In genomic region chr3:38117748-38118420, GRCh38 we compare ENCODE assay signal across 8 cellular contexts. TPM values are rescaled to one million over a fixed set of nuclear protein-coding genes. Genes with fewer than 3 reads are reported as not detected.
DNase-seq lines count a peak whose midpoint lies in the region; ATAC-seq, FAIRE-seq and TF ChIP-seq lines count a peak whose summit lies in the region.

No MANE protein-coding gene starts in this region.

- peak; percentile 23 to 61 for DNase-seq in NCI-H524 (lab: John Stamatoyannopoulos, UW)
- DNase-seq in NCI-H524 treated with DMSO at 0.1 percent for 48 hours (lab: John Stamatoyannopoulos, UW): no peak
- DNase-seq in NCI-H2029 treated with DMSO at 0.1 percent for 48 hours (lab: John Stamatoyannopoulos, UW): peak; percentile 12
- peak; percentile 84 for DNase-seq in activated CD8-positive, alpha-beta T cell treated with anti-CD3 and anti-CD28 coated beads, Interleukin-2, amount 10 ng/mL, durations not matched to agents 7 days and 5 days
- peak; percentile 63 for DNase-seq in endothelial cell of umbilical vein (ENCODE audit: low read depth, low spot score)
- DNase-seq in naive thymus-derived CD8-positive, alpha-beta T cell: peak; percentile 52 to 83 (median 71)
- DNase-seq in stimulated activated naive CD8-positive, alpha-beta T cell treated with anti-CD3 and anti-CD28 coated beads, Interleukin-15, amount 100 ng/mL, for 72 hours: peak; percentile 70 to 79

- no peaks in the 10 kb centered on the region for H3K9me1 ChIP-seq in endothelial cell of umbilical vein (replicated peaks; ENCODE audit: control insufficient read depth, extremely low read depth, insufficient read depth, low read length)

- H3K36me3 Mint-ChIP-seq in activated CD8-positive, alpha-beta T cell treated with anti-CD3 and anti-CD28 coated beads, Interleukin-2, amount 10 ng/mL, durations not matched to agents 7 days and 5 days (ENCODE audit: low read depth): peaks cover 26% of the 10 kb centered on the region
- peaks cover 0 to 19% (median 0%) of the 10 kb centered on the region in 3 donors for H3K36me3 Mint-ChIP-seq in naive thymus-derived CD8-positive, alpha-beta T cell

- H3K27ac Mint-ChIP-seq in activated CD8-positive, alpha-beta T cell treated with anti-CD3 and anti-CD28 coated beads, Interleukin-2, amount 10 ng/mL, durations not matched to agents 7 days and 5 days: peak overlapping the region; percentile 19
- peak overlapping the region in 9 of 10 donors; percentile 9 to 66 (median 48) for H3K27ac Mint-ChIP-seq in naive thymus-derived CD8-positive, alpha-beta T cell
- no peak overlapping the region for H3K27ac Mint-ChIP-seq in stimulated activated naive CD8-positive, alpha-beta T cell treated with anti-CD3 and anti-CD28 coated beads, Interleukin-15, amount 100 ng/mL, for 72 hours

- H3K27ac ChIP-seq in endothelial cell of umbilical vein (ENCODE audit: insufficient read depth, low read depth, low read length): no peak overlapping the region

- dilution Hi-C loops in endothelial cell of umbilical vein (cut with MboI; ENCODE audit: extremely low pct_ligation_motif_present, low sequenced_read_pairs): no loop called here

- H3K79me2 ChIP-seq in endothelial cell of umbilical vein (ENCODE audit: control insufficient read depth, insufficient read depth, low read length): no peaks in the 10 kb centered on the region

- FAIRE-seq in endothelial cell of umbilical vein (lab: Jason Lieb, UNC): peak; percentile 79

- no peaks in the 10 kb centered on the region for H3K27me3 ChIP-seq in endothelial cell of umbilical vein (ENCODE audit: control insufficient read depth in 2 of 2, insufficient read depth in 2 of 2, low read length in 2 of 2)

- H3K27me3 Mint-ChIP-seq in activated CD8-positive, alpha-beta T cell treated with anti-CD3 and anti-CD28 coated beads, Interleukin-2, amount 10 ng/mL, durations not matched to agents 7 days and 5 days (ENCODE audit: low read depth): no peaks in the 10 kb centered on the region
- H3K27me3 Mint-ChIP-seq in naive thymus-derived CD8-positive, alpha-beta T cell: no peaks in the 10 kb centered on the region
- H3K27me3 Mint-ChIP-seq in stimulated activated naive CD8-positive, alpha-beta T cell treated with anti-CD3 and anti-CD28 coated beads, Interleukin-15, amount 100 ng/mL, for 72 hours: no peaks in the 10 kb centered on the region

- no peak for TF ChIP-seq POLR2A in endothelial cell of umbilical vein (IDR thresholded peaks at IDR 0.05; ENCODE audit: low read depth, low read length)

- CTCF ChIA-PET in activated CD8-positive, alpha-beta T cell treated with anti-CD3 and anti-CD28 coated beads, Interleukin-2, amount 10 ng/mL, durations not matched to agents 7 days and 5 days (lab: Charles Lee): interaction anchor here (0.6 to 4.9 kb wide), 17 partner anchors 8 to 362 kb away, joined by 3 to 37 read pairs (median 4); partner anchors contain the start of genes ACAA1 and XYLB
- CTCF ChIA-PET in endothelial cell of umbilical vein (lab: Charles Lee): interaction anchor here (0.7 to 4.8 kb wide), 17 partner anchors 11 to 726 kb away, joined by 3 to 52 read pairs (median 6); partner anchors contain the start of genes ACAA1, OXSR1 and XYLB

- no peaks in the 10 kb centered on the region for H3K9me3 ChIP-seq in endothelial cell of umbilical vein (replicated peaks; ENCODE audit: control insufficient read depth, insufficient read depth, low read length)

- BruUV-seq in endothelial cell of umbilical vein (replicated peaks; lab: Mats Ljungman, UMichigan): no TSS peak

- no peak overlapping the region for H2AFZ ChIP-seq in endothelial cell of umbilical vein (ENCODE audit: low read depth, low read length)

- H3K9ac ChIP-seq in endothelial cell of umbilical vein (replicated peaks; ENCODE audit: extremely low read depth, insufficient read depth, low read length): no peak overlapping the region

- no peak overlapping the region for H3K4me3 ChIP-seq in endothelial cell of umbilical vein (replicated peaks in 1 of 3; ENCODE audit: insufficient read depth in 1 of 3, low read depth in 1 of 3, low read length in 3 of 3)

- H3K4me1 ChIP-seq in endothelial cell of umbilical vein (ENCODE audit: control insufficient read depth, extremely low read depth, insufficient read depth, low read length): no peaks in the 10 kb centered on the region

- POLR2A ChIA-PET in activated CD8-positive, alpha-beta T cell treated with anti-CD3 and anti-CD28 coated beads, Interleukin-2, amount 10 ng/mL, durations not matched to agents 7 days and 5 days (lab: Charles Lee): interaction anchor here (0.6 to 2.4 kb wide), 3 partner anchors 19 to 1156 kb away, joined by 3 to 10 read pairs (median 5); partner anchors contain the start of genes ACAA1 and XYLB
- POLR2A ChIA-PET in endothelial cell of umbilical vein (lab: Charles Lee): no interaction called here
- POLR2A ChIA-PET in naive thymus-derived CD8-positive, alpha-beta T cell (lab: Charles Lee): interaction anchor here (0.6 to 1.4 kb wide), 2 partner anchors 19 to 113 kb away, joined by 3 to 4 read pairs; partner anchors contain the start of gene ACAA1

- no peak overlapping the region for H3K4me2 ChIP-seq in endothelial cell of umbilical vein (ENCODE audit: insufficient read depth, low read length)

- peaks cover 5% of the 10 kb centered on the region for H3K4me1 Mint-ChIP-seq in activated CD8-positive, alpha-beta T cell treated with anti-CD3 and anti-CD28 coated beads, Interleukin-2, amount 10 ng/mL, durations not matched to agents 7 days and 5 days (ENCODE audit: low read depth)
- peaks cover 6 to 16% (median 13%) of the 10 kb centered on the region in 4 donors for H3K4me1 Mint-ChIP-seq in naive thymus-derived CD8-positive, alpha-beta T cell
- peaks cover 22% of the 10 kb centered on the region for H3K4me1 Mint-ChIP-seq in stimulated activated naive CD8-positive, alpha-beta T cell treated with anti-CD3 and anti-CD28 coated beads, Interleukin-15, amount 100 ng/mL, for 72 hours

- peaks cover 5 to 8% of the 10 kb centered on the region in 2 experiments for H3K36me3 ChIP-seq in endothelial cell of umbilical vein (ENCODE audit: control insufficient read depth in 2 of 2, extremely low read depth in 1 of 2, insufficient read depth in 2 of 2, low read length in 2 of 2)

- H3K9me3 Mint-ChIP-seq in activated CD8-positive, alpha-beta T cell treated with anti-CD3 and anti-CD28 coated beads, Interleukin-2, amount 10 ng/mL, durations not matched to agents 7 days and 5 days (ENCODE audit: insufficient read depth): no peaks in the 10 kb centered on the region
- no peaks in the 10 kb centered on the region for H3K9me3 Mint-ChIP-seq in naive thymus-derived CD8-positive, alpha-beta T cell
- H3K9me3 Mint-ChIP-seq in stimulated activated naive CD8-positive, alpha-beta T cell treated with anti-CD3 and anti-CD28 coated beads, Interleukin-15, amount 100 ng/mL, for 72 hours: no peaks in the 10 kb centered on the region

- no peaks in the 10 kb centered on the region for H4K20me1 ChIP-seq in endothelial cell of umbilical vein (replicated peaks; ENCODE audit: control insufficient read depth, extremely low read depth, insufficient read depth, low read length)

- peak; percentile 61 for ATAC-seq in HG02571 (IDR thresholded peaks at IDR 0.05; ENCODE audit: unreplicated experiment)
- ATAC-seq in activated CD8-positive, alpha-beta T cell treated with anti-CD3 and anti-CD28 coated beads, Interleukin-2, amount 10 ng/mL, durations not matched to agents 7 days and 5 days: peak; percentile 81
- peak; percentile 92 to 94 for ATAC-seq in naive thymus-derived CD8-positive, alpha-beta T cell
- ATAC-seq in stimulated activated naive CD8-positive, alpha-beta T cell treated with anti-CD3 and anti-CD28 coated beads, Interleukin-15, amount 100 ng/mL, for 72 hours: peak; percentile 85

- intact Hi-C loops in endothelial cell of umbilical vein (cut with micrococcal nuclease): loop anchor here (1.0 to 5.0 kb wide), 4 partner anchors 144 to 362 kb away; partner anchors contain the start of gene XYLB

- TF ChIP-seq CTCF in endothelial cell of umbilical vein (IDR thresholded peaks at IDR 0.05; ENCODE audit: extremely low read depth in 1 of 2, insufficient read depth in 1 of 2, low read depth in 1 of 2, low read length in 2 of 2): peak; percentile 65 to 83

- no peak overlapping the region for H3K4me3 Mint-ChIP-seq in activated CD8-positive, alpha-beta T cell treated with anti-CD3 and anti-CD28 coated beads, Interleukin-2, amount 10 ng/mL, durations not matched to agents 7 days and 5 days
- no peak overlapping the region for H3K4me3 Mint-ChIP-seq in naive thymus-derived CD8-positive, alpha-beta T cell
- H3K4me3 Mint-ChIP-seq in stimulated activated naive CD8-positive, alpha-beta T cell treated with anti-CD3 and anti-CD28 coated beads, Interleukin-15, amount 100 ng/mL, for 72 hours: no peak overlapping the region

RNA-seq across cellular contexts. Expression of gene ACAA1, which starts 19.0 kb away (rescaled TPM):
- total RNA-seq in activated CD8-positive, alpha-beta T cell treated with anti-CD3 and anti-CD28 coated beads, Interleukin-2, amount 10 ng/mL, durations not matched to agents 7 days and 5 days: 100 to 1,000 TPM in 1 of 2 experiments, 10 to 100 TPM in 1; 99.7 to 104 TPM
- 46.9 and 52.1 TPM in 2 replicates for total RNA-seq in endothelial cell of umbilical vein
- polyA plus RNA-seq in endothelial cell of umbilical vein: 46.4 and 53.8 TPM in 2 replicates
- polyA plus RNA-seq in endothelial cell of umbilical vein (2011; cell fraction: cytosol; rRNA removed): 47.6 and 53.5 TPM in 2 replicates
- 137 and 140 TPM in 2 replicates for polyA plus RNA-seq in endothelial cell of umbilical vein (2011; cell fraction: nucleus; rRNA removed)
- 29.8 and 39.5 TPM in 2 replicates for polyA plus RNA-seq in endothelial cell of umbilical vein (2012)
- 40.4 and 45.4 TPM in 2 replicates for polyA minus RNA-seq in endothelial cell of umbilical vein
- polyA minus RNA-seq in endothelial cell of umbilical vein (2011; cell fraction: cytosol; rRNA and poly(A)+ RNA removed): 16.2 TPM
- 25.0 and 25.5 TPM in 2 replicates for polyA minus RNA-seq in endothelial cell of umbilical vein (2011; cell fraction: nucleus; rRNA and poly(A)+ RNA removed)
- total RNA-seq in naive thymus-derived CD8-positive, alpha-beta T cell: 10 to 100 TPM; 81.0 to 84.3 TPM
- polyA plus RNA-seq in naive thymus-derived CD8-positive, alpha-beta T cell: 10 to 100 TPM; 53.5 to 64.8 (median 55.6) TPM

RNA-seq across cellular contexts. Expression of gene MYD88, which starts 20.6 kb away (rescaled TPM):
- 10 to 100 TPM; 72.5 to 78.6 TPM for total RNA-seq in activated CD8-positive, alpha-beta T cell treated with anti-CD3 and anti-CD28 coated beads, Interleukin-2, amount 10 ng/mL, durations not matched to agents 7 days and 5 days
- total RNA-seq in endothelial cell of umbilical vein: 32.7 and 35.1 TPM in 2 replicates
- 48.9 and 55.0 TPM in 2 replicates for polyA plus RNA-seq in endothelial cell of umbilical vein
- 34.8 and 41.4 TPM in 2 replicates for polyA plus RNA-seq in endothelial cell of umbilical vein (2011; cell fraction: cytosol; rRNA removed)
- polyA plus RNA-seq in endothelial cell of umbilical vein (2011; cell fraction: nucleus; rRNA removed): 33.7 and 41.3 TPM in 2 replicates
- polyA plus RNA-seq in endothelial cell of umbilical vein (2012): 31.5 and 33.7 TPM in 2 replicates
- 63.0 and 82.0 TPM in 2 replicates for polyA minus RNA-seq in endothelial cell of umbilical vein
- polyA minus RNA-seq in endothelial cell of umbilical vein (2011; cell fraction: cytosol; rRNA and poly(A)+ RNA removed): 3.2 TPM
- 11.7 and 17.9 TPM in 2 replicates for polyA minus RNA-seq in endothelial cell of umbilical vein (2011; cell fraction: nucleus; rRNA and poly(A)+ RNA removed)
- 10 to 100 TPM; 40.6 to 44.7 TPM for total RNA-seq in naive thymus-derived CD8-positive, alpha-beta T cell
- 10 to 100 TPM; 54.5 to 73.9 (median 71.8) TPM for polyA plus RNA-seq in naive thymus-derived CD8-positive, alpha-beta T cell

RNA-seq across cellular contexts. Expression of gene OXSR1, which starts 47.5 kb away (rescaled TPM):
- 10 to 100 TPM; 56.9 to 60.3 TPM for total RNA-seq in activated CD8-positive, alpha-beta T cell treated with anti-CD3 and anti-CD28 coated beads, Interleukin-2, amount 10 ng/mL, durations not matched to agents 7 days and 5 days
- 32.9 and 34.3 TPM in 2 replicates for total RNA-seq in endothelial cell of umbilical vein
- 12.7 and 15.1 TPM in 2 replicates for polyA plus RNA-seq in endothelial cell of umbilical vein
- polyA plus RNA-seq in endothelial cell of umbilical vein (2011; cell fraction: cytosol; rRNA removed): 18.5 and 19.6 TPM in 2 replicates
- 24.2 and 29.1 TPM in 2 replicates for polyA plus RNA-seq in endothelial cell of umbilical vein (2011; cell fraction: nucleus; rRNA removed)
- 18.2 and 26.0 TPM in 2 replicates for polyA plus RNA-seq in endothelial cell of umbilical vein (2012)
- polyA minus RNA-seq in endothelial cell of umbilical vein: 32.7 and 33.5 TPM in 2 replicates
- 22.2 TPM for polyA minus RNA-seq in endothelial cell of umbilical vein (2011; cell fraction: cytosol; rRNA and poly(A)+ RNA removed)
- 19.8 and 20.8 TPM in 2 replicates for polyA minus RNA-seq in endothelial cell of umbilical vein (2011; cell fraction: nucleus; rRNA and poly(A)+ RNA removed)
- total RNA-seq in naive thymus-derived CD8-positive, alpha-beta T cell: 10 to 100 TPM; 40.3 to 40.8 TPM
- polyA plus RNA-seq in naive thymus-derived CD8-positive, alpha-beta T cell: 10 to 100 TPM; 12.9 to 14.0 (median 13.1) TPM

Comparison
In these comparisons a context has a peak if more than half of its experiments do, and no peak if none do; other contexts are left out.
1. H3K27ac Mint-ChIP-seq: peak in activated CD8-positive, alpha-beta T cell treated with anti-CD3 and anti-CD28 coated beads, Interleukin-2, amount 10 ng/mL, durations not matched to agents 7 days and 5 days (single experiment) and naive thymus-derived CD8-positive, alpha-beta T cell (9 of 10); none in stimulated activated naive CD8-positive, alpha-beta T cell treated with anti-CD3 and anti-CD28 coated beads, Interleukin-15, amount 100 ng/mL, for 72 hours (0 of 2).
2. Peak in every context shown above with its lines, with median percentiles within 50 percentile points of each other: ATAC-seq.